In the genomic region with DNA sequence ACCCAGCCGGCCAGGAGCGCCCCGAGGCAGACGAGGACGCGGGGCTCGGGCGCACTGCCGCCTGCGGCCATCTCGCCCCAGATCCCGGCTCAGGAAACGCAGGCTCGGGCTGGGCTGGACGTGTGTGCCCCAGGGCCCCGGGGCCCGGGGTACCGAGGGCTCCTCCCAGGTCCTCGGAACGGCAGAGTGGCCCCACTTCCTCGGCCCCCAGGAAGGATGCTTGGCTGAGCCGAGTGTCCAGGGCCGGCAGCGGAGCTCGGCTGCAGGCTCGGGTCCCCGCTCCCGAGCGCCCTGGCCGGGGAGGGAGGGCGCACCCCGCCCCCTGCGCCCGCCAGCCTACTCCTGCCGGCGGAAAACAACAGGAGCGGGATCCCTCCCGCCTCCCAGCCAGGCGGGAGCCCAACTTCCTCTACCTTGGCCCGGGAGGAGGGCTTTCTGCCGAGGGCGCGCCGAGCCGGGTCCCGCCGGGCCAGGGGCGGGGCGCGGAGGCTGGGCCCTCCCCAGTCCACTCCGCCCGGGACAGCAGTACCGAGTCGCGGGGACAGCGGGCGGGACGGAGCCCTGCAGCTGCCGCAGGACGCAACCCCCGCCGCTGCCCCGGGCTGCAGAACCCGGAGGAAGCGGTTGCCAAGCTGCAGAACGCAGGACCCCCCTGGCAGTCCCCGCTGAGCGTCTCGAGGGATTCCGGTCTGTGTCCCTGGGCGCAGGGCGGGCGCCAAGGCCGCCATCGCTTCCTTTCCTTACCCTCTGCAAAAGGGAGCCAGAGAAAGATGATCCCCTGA, we compare ENCODE assay signal across 8 cellular contexts. TPM values are rescaled to one million over a fixed set of nuclear protein-coding genes. Genes with fewer than 3 reads are reported as not detected.
DNase-seq lines count a peak whose midpoint lies in the region; ATAC-seq and TF ChIP-seq lines count a peak whose summit lies in the region.

TSS of gene VSIG10 (minus strand) at position 411 of the 782 bp plus-strand sequence. CDS start at position 71, 340 bp downstream.

- intact Hi-C loops in aorta (cut with DNase I): loop anchor here (2.0 to 5.0 kb wide), 2 partner anchors 41 to 89 kb away; partner anchors contain the start of gene WSB2 (in 2 of the 2)

- peaks cover 25% of the 10 kb centered on the region for H3K27me3 Mint-ChIP-seq in activated naive CD8-positive, alpha-beta T cell treated with anti-CD3 and anti-CD28 coated beads, Interleukin-2, amount 10 ng/mL, durations not matched to agents 7 days and 5 days
- peaks cover 2% of the 10 kb centered on the region for H3K27me3 Mint-ChIP-seq in neural crest cell (ENCODE audit: low read depth)

- ATAC-seq in HG03432 (IDR thresholded peaks at IDR 0.05; ENCODE audit: unreplicated experiment): peak; percentile 49
- peak; percentile 75 for ATAC-seq in activated naive CD8-positive, alpha-beta T cell treated with anti-CD3 and anti-CD28 coated beads, Interleukin-2, amount 10 ng/mL, durations not matched to agents 7 days and 5 days (ENCODE audit: low read depth)
- peak; percentile 94 for ATAC-seq in aorta (ENCODE audit: low FRiP score)
- ATAC-seq in GM19035 (IDR thresholded peaks at IDR 0.05; ENCODE audit: unreplicated experiment): no peak

- peak; percentile 26 for DNase-seq in DMS79 (lab: John Stamatoyannopoulos, UW)
- DNase-seq in NOMO-1 treated with dmso at 0.1 percent for 144 hours (lab: John Stamatoyannopoulos, UW; ENCODE audit: unreplicated experiment): peak; percentile 6
- DNase-seq in activated naive CD8-positive, alpha-beta T cell treated with anti-CD3 and anti-CD28 coated beads, Interleukin-2, amount 10 ng/mL, durations not matched to agents 7 days and 5 days: peak; percentile 58
- no peak for DNase-seq in glomerular endothelial cell (ENCODE audit: extremely low read depth, low read depth, low spot score)
- peak; percentile 47 for DNase-seq in neural crest cell (ENCODE audit: low read depth, low spot score)
- DNase-seq in aorta: peak; percentile 79 to 88

- POLR2A ChIA-PET in activated naive CD8-positive, alpha-beta T cell treated with anti-CD3 and anti-CD28 coated beads, Interleukin-2, amount 10 ng/mL, durations not matched to agents 7 days and 5 days (lab: Charles Lee): interaction anchor here (0.6 kb wide), 1 partner anchor 38 kb away, joined by 3 read pairs; no protein-coding TSS in a partner anchor

- H3K9me3 ChIP-seq in aorta (ENCODE audit: control insufficient read depth, low read length): no peaks in the 10 kb centered on the region

- TF ChIP-seq CTCF in neural crest cell (conservative IDR thresholded peaks at IDR 0.05): peak; percentile 19

- WGBS in aorta, 2 donors: 0% methylated on average over 56 to 75 of the region's 75 CpGs

- peak within 1 kb of the TSS in 1 of 2 donors; percentile 52 for H3K27ac ChIP-seq in aorta (ENCODE audit: low read depth in 1 of 2, low read length in 2 of 2)

- peak within 1 kb of the TSS; percentile 86 for H3K4me3 Mint-ChIP-seq in activated naive CD8-positive, alpha-beta T cell treated with anti-CD3 and anti-CD28 coated beads, Interleukin-2, amount 10 ng/mL, durations not matched to agents 7 days and 5 days
- peak within 1 kb of the TSS; percentile 96 for H3K4me3 Mint-ChIP-seq in neural crest cell

- H3K4me1 Mint-ChIP-seq in activated naive CD8-positive, alpha-beta T cell treated with anti-CD3 and anti-CD28 coated beads, Interleukin-2, amount 10 ng/mL, durations not matched to agents 7 days and 5 days: peaks cover 9% of the 10 kb centered on the region
- peaks cover 13% of the 10 kb centered on the region for H3K4me1 Mint-ChIP-seq in neural crest cell

- H3K4me3 ChIP-seq in aorta (ENCODE audit: low read length in 2 of 2): peak within 1 kb of the TSS; percentile 70 to 80

- no peaks in the 10 kb centered on the region for H3K36me3 Mint-ChIP-seq in activated naive CD8-positive, alpha-beta T cell treated with anti-CD3 and anti-CD28 coated beads, Interleukin-2, amount 10 ng/mL, durations not matched to agents 7 days and 5 days
- no peaks in the 10 kb centered on the region for H3K36me3 Mint-ChIP-seq in neural crest cell (ENCODE audit: low read depth)

- no peaks in the 10 kb centered on the region for H3K9me3 Mint-ChIP-seq in activated naive CD8-positive, alpha-beta T cell treated with anti-CD3 and anti-CD28 coated beads, Interleukin-2, amount 10 ng/mL, durations not matched to agents 7 days and 5 days
- H3K9me3 Mint-ChIP-seq in neural crest cell: no peaks in the 10 kb centered on the region

- H3K27ac Mint-ChIP-seq in activated naive CD8-positive, alpha-beta T cell treated with anti-CD3 and anti-CD28 coated beads, Interleukin-2, amount 10 ng/mL, durations not matched to agents 7 days and 5 days: no peak within 1 kb of the TSS
- H3K27ac Mint-ChIP-seq in neural crest cell (ENCODE audit: unreplicated experiment): peak within 1 kb of the TSS; percentile 81

- H3K4me1 ChIP-seq in aorta (ENCODE audit: control insufficient read depth in 1 of 2, insufficient read depth in 2 of 2, low read length in 2 of 2): no peaks in the 10 kb centered on the region

- no peaks in the 10 kb centered on the region for H3K36me3 ChIP-seq in aorta (ENCODE audit: control insufficient read depth in 1 of 2, insufficient read depth in 2 of 2, low read length in 1 of 2)

- H3K27me3 ChIP-seq in aorta (ENCODE audit: control insufficient read depth in 1 of 2, insufficient read depth in 2 of 2, low read length in 1 of 2): no peaks in the 10 kb centered on the region

RNA-seq across cellular contexts. Expression of gene VSIG10, which starts in this region (rescaled TPM):
- 1 to 10 TPM; 7.6 to 8.5 TPM for total RNA-seq in activated naive CD8-positive, alpha-beta T cell treated with anti-CD3 and anti-CD28 coated beads, Interleukin-2, amount 10 ng/mL, durations not matched to agents 7 days and 5 days
- total RNA-seq in glomerular endothelial cell (19.6 and 27.3 TPM in 2 replicates), neural crest cell (26.8 and 30.1 TPM in 2 replicates), aorta (10 to 100 TPM; 10.5 to 20.6 TPM)
- 10 to 100 TPM in 1 of 2 donors, 1 to 10 TPM in 1; 7.3 to 21.7 TPM for polyA plus RNA-seq in aorta
